2 cellular contexts compared by ENCODE assay signal in the genomic region with DNA sequence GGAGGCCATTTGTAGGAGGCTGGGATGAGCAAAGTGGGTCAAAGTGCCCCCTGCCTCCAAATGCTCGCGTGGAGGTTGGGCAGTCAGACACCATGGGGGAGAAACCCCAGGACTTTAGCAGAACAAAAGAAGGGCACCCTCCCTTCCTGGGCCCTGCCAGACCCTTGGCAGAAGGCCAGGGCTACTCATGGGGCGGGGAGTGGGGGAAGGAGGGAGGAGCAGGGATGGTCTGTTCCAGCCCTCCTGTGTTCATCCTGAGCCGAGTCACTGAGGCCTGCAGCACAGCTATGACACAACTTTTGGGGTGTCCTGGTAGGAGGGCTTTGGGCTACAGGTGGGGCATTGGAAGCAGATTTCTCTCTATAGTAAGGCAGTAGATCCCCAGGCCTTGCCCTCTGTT. TPM values are rescaled to one million over a fixed set of nuclear protein-coding genes. Genes with fewer than 3 reads are reported as not detected.
"Had no signal": no experiment of that assay in that cellular context is flagged by ENCODE, and none has a peak within 500 bp of the region (broad histone marks: within the 10 kb centered on the region; RNA-seq: fewer than 3 reads in every experiment).

No MANE protein-coding gene starts in this region.

RNA-seq across cellular contexts. Expression of a gene that starts 24.9 kb away (rescaled TPM):
- total RNA-seq: HT-29, SJCRH30 had no signal

RNA-seq across cellular contexts. Expression of a gene that starts 56.3 kb away (rescaled TPM):
- total RNA-seq: HT-29, SJCRH30 had no signal
